ENCODE assay signal across 12 cellular contexts in the genomic region with DNA sequence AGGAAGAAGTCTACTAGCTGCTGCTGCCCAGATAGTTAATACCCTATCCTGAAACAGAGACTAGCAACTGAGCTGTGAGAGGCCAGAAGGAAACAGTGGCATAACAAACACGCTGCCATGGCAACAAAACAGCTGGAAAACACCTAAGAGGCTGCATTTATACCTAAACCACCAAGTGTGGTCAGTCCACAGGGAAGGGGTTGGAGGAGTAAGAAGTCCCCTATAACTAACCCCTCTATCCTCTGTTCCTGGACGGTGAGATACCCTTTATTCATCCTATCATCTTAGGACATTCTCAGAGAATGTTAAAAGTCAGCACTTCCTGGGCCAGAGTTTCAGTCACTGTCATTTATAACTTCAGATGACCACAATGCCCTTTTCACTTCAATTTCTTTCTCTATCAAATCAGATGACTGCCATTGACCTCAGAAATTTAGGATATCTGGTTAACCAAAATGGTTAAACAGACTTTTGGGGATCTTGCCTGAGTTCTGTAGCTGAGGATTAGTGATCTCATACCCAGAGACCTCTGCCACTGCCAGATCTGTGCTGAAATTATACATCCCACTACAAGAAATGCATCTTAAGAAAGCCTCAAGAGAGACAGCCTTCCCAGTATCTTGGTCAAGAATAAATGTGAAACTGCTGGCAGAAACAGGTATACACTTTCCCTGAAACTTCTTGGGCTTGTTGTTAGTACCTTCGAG. TPM values are rescaled to one million over a fixed set of nuclear protein-coding genes. Genes with fewer than 3 reads are reported as not detected.
A peak's percentile ranks its signal among the peaks of the same experiment; 100 is the strongest.
DNase-seq lines count a peak whose midpoint lies in the region; ATAC-seq, FAIRE-seq and TF ChIP-seq lines count a peak whose summit lies in the region.
"Had no signal": no experiment of that assay in that cellular context is flagged by ENCODE, and none has a peak within 500 bp of the region (broad histone marks: within the 10 kb centered on the region; RNA-seq: fewer than 3 reads in every experiment).

No MANE protein-coding gene starts in this region.

- H3K4me1 ChIP-seq in CD8-positive, alpha-beta T cell (ENCODE audit: insufficient read depth, low read length) = no peaks in the 10 kb centered on the region
- H3K4me1 ChIP-seq in heart left ventricle = peaks cover 0 to 22% (median 4%) of the 10 kb centered on the region in 12 donors

- no peak overlapping the region for H3K4me3 ChIP-seq in CD8-positive, alpha-beta T cell (ENCODE audit: low read depth, low read length)
- no peak overlapping the region for H3K4me3 ChIP-seq in heart left ventricle

- peak overlapping the region; percentile 60 for H3K27ac Mint-ChIP-seq in CD8-positive, alpha-beta T cell
- peak overlapping the region; percentile 31 for H3K27ac Mint-ChIP-seq in activated B cell treated with CpG ODN at 0.5 μM for 24 hours
- H3K27ac Mint-ChIP-seq: nephron had no signal

- CTCF ChIA-PET in CD8-positive, alpha-beta T cell (lab: Charles Lee) = interaction anchor here (0.8 to 3.5 kb wide), 4 partner anchors 9 to 179 kb away, joined by 3 to 28 read pairs (median 4); no protein-coding TSS in a partner anchor
- CTCF ChIA-PET in activated B cell treated with CpG ODN at 0.5 μM for 24 hours (lab: Charles Lee) = interaction anchor here (1.3 to 3.2 kb wide), 4 partner anchors 9 to 180 kb away, joined by 3 to 16 read pairs (median 4); no protein-coding TSS in a partner anchor

- no peaks in the 10 kb centered on the region for H3K9me3 Mint-ChIP-seq in CD8-positive, alpha-beta T cell
- no peaks in the 10 kb centered on the region for H3K9me3 Mint-ChIP-seq in activated B cell treated with CpG ODN at 0.5 μM for 24 hours
- H3K9me3 Mint-ChIP-seq: nephron had no signal

- no peak overlapping the region for H3K27ac ChIP-seq in CD8-positive, alpha-beta T cell (ENCODE audit: low read depth, low read length)
- no peak overlapping the region for H3K27ac ChIP-seq in heart left ventricle

- WGBS in heart left ventricle, 4 donors = 82 to 84% (median 83%) methylated on average over 3 of the region's 3 CpGs

- DNase-seq in CD8-positive, alpha-beta T cell = no peak
- peak; percentile 35 for DNase-seq in GM19239 (ENCODE audit: insufficient read length, low spot score)
- DNase-seq in activated B cell treated with CpG ODN at 0.5 μM for 24 hours = no peak
- DNase-seq in left kidney (ENCODE audit: low read depth, low spot score) = peak; percentile 29
- no peak for DNase-seq in central memory CD4-positive, alpha-beta T cell
- no peak for DNase-seq in heart left ventricle
- DNase-seq in KG1 (lab: John Stamatoyannopoulos, UW) = no peak
- no peak for DNase-seq in DMS 273 treated with DMSO at 0.1 percent for 48 hours (lab: John Stamatoyannopoulos, UW)
- DNase-seq: NCI-H2227 treated with DMSO at 0.1 percent for 48 hours; stimulated activated naive CD4-positive, alpha-beta T cell had no signal

- peak; percentile 89 for FAIRE-seq in GM19239 (lab: Jason Lieb, UNC)
- FAIRE-seq: endothelial cell of umbilical vein had no signal

- H3K36me3 Mint-ChIP-seq in CD8-positive, alpha-beta T cell = peaks cover 98% of the 10 kb centered on the region
- peaks cover 96% of the 10 kb centered on the region for H3K36me3 Mint-ChIP-seq in activated B cell treated with CpG ODN at 0.5 μM for 24 hours (ENCODE audit: low read depth)

- H3K4me3 Mint-ChIP-seq in CD8-positive, alpha-beta T cell = no peak overlapping the region
- H3K4me3 Mint-ChIP-seq in activated B cell treated with CpG ODN at 0.5 μM for 24 hours = no peak overlapping the region
- H3K4me3 Mint-ChIP-seq: nephron had no signal

- no peak for TF ChIP-seq CTCF in CD8-positive, alpha-beta T cell (IDR thresholded peaks at IDR 0.05)
- TF ChIP-seq CTCF in activated B cell treated with CpG ODN at 0.5 μM for 24 hours (IDR thresholded peaks at IDR 0.05) (no peak), heart left ventricle (IDR thresholded peaks at IDR 0.05) (no peak)

- no peaks in the 10 kb centered on the region for H3K27me3 ChIP-seq in CD8-positive, alpha-beta T cell (ENCODE audit: insufficient read depth, low read length)
- H3K27me3 ChIP-seq in heart left ventricle = no peaks in the 10 kb centered on the region

- no peaks in the 10 kb centered on the region for H3K27me3 Mint-ChIP-seq in CD8-positive, alpha-beta T cell (ENCODE audit: low read depth)
- no peaks in the 10 kb centered on the region for H3K27me3 Mint-ChIP-seq in activated B cell treated with CpG ODN at 0.5 μM for 24 hours

- TF ChIP-seq POLR2A in heart left ventricle (IDR thresholded peaks at IDR 0.05) = no peak

- POLR2A ChIA-PET in CD8-positive, alpha-beta T cell (lab: Charles Lee) = interaction anchor here (0.8 kb wide), 1 partner anchor 8 kb away, joined by 3 read pairs; no protein-coding TSS in a partner anchor
- POLR2A ChIA-PET in activated B cell treated with CpG ODN at 0.5 μM for 24 hours (lab: Charles Lee) = interaction anchor here (0.7 kb wide), 1 partner anchor 36 kb away, joined by 5 read pairs; no protein-coding TSS in a partner anchor

- no peak for ATAC-seq in CD8-positive, alpha-beta T cell
- ATAC-seq in activated B cell treated with CpG ODN at 0.5 μM for 24 hours (ENCODE audit: low read depth) = peak; percentile 18
- ATAC-seq in heart left ventricle = no peak

- peaks cover 3% of the 10 kb centered on the region for H3K4me1 Mint-ChIP-seq in CD8-positive, alpha-beta T cell (ENCODE audit: low read depth)
- peaks cover 7% of the 10 kb centered on the region for H3K4me1 Mint-ChIP-seq in activated B cell treated with CpG ODN at 0.5 μM for 24 hours
- H3K4me1 Mint-ChIP-seq: nephron had no signal

- intact Hi-C loops in CD8-positive, alpha-beta T cell (cut with DNase I, micrococcal nuclease) = no loop called here
- intact Hi-C loops in activated B cell treated with CpG ODN at 0.5 μM for 24 hours (cut with micrococcal nuclease) = no loop called here
- intact Hi-C loops in heart left ventricle (cut with DNase I) = loop anchor here in 1 of 10 donors (10.0 kb wide), 1 partner anchor 60 kb away; no protein-coding TSS in a partner anchor

- H3K36me3 ChIP-seq in CD8-positive, alpha-beta T cell (ENCODE audit: insufficient read depth, low read length) = peaks cover 89% of the 10 kb centered on the region
- H3K36me3 ChIP-seq in heart left ventricle = peaks cover 0 to 100% (median 97%) of the 10 kb centered on the region in 9 donors

- no peaks in the 10 kb centered on the region for H3K9me3 ChIP-seq in CD8-positive, alpha-beta T cell (ENCODE audit: low read length)
- H3K9me3 ChIP-seq in heart left ventricle = no peaks in the 10 kb centered on the region

RNA-seq across cellular contexts. Expression of a gene that starts 36.2 kb away (rescaled TPM):
- total RNA-seq in CD8-positive, alpha-beta T cell = not detected
- not detected in 2 replicates for total RNA-seq in activated B cell treated with CpG ODN at 0.5 μM for 24 hours
- under 1 TPM in 1 of 9 donors, not detected in 8; 0.56 TPM for total RNA-seq in heart left ventricle
- polyA plus RNA-seq in heart left ventricle = 1 to 10 TPM in 1 of 2 donors, not detected in 1; 1.6 TPM
- total RNA-seq: endothelial cell of umbilical vein had no signal
- polyA plus RNA-seq: endothelial cell of umbilical vein had no signal

Comparison
In these comparisons a context has a peak if more than half of its experiments do, and no peak if none do; other contexts are left out.
1. DNase-seq: peak in GM19239 (single experiment) and left kidney (single experiment); none in CD8-positive, alpha-beta T cell (0 of 7), activated B cell treated with CpG ODN at 0.5 μM for 24 hours (single experiment), central memory CD4-positive, alpha-beta T cell (single experiment), heart left ventricle (0 of 5), KG1 (single experiment) and DMS 273 treated with DMSO at 0.1 percent for 48 hours (single experiment).